8 cellular contexts compared by ENCODE assay signal in the genomic region with DNA sequence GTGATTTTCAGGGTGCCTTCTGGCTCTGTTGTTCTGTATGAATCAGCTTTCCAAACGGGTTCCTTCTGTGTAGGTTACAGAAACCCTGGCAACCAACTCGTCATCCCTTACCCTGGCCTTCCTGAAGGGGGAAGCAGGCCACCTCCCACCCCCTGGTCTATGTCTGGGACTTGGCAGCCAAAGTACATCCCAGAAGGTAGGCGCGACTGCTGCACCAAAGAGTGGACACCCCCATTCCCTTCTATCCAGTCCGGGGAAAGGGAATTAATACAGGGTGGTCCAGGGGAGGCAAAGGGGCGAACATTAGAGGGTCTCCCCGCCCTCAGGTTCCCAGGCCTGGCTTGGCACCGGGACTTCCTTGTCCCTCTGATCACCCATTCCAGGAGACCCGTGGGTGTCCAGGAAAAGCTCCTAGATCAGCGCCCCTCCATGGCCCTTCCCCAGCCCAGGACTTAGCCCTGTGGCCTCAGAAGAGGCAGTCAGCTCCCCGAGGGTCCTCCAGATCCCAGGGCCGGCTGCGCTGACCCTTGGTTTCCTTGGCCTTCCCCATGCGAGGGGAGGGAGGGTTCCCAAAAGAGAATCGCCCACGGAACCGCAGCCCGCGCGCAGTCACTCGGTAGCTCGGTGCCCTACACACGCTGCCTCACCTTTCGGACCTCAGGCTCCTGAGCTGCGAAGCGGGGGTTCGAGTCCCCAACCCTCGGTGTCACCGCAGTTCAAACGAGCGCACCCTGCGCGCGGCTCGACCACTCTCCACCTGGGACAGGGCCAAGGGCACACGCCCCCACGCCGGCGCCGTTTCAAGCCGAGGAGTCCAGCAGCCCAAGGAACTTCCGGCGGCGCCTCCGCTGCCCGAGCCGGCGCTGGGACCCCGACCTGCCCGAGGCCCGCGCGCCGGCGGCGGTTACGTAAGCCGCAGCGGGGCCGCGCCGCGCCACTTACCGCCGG. TPM values are rescaled to one million over a fixed set of nuclear protein-coding genes. Genes with fewer than 3 reads are reported as not detected.
DNase-seq lines count a peak whose midpoint lies in the region; ATAC-seq and TF ChIP-seq lines count a peak whose summit lies in the region.

A gene with protein sequence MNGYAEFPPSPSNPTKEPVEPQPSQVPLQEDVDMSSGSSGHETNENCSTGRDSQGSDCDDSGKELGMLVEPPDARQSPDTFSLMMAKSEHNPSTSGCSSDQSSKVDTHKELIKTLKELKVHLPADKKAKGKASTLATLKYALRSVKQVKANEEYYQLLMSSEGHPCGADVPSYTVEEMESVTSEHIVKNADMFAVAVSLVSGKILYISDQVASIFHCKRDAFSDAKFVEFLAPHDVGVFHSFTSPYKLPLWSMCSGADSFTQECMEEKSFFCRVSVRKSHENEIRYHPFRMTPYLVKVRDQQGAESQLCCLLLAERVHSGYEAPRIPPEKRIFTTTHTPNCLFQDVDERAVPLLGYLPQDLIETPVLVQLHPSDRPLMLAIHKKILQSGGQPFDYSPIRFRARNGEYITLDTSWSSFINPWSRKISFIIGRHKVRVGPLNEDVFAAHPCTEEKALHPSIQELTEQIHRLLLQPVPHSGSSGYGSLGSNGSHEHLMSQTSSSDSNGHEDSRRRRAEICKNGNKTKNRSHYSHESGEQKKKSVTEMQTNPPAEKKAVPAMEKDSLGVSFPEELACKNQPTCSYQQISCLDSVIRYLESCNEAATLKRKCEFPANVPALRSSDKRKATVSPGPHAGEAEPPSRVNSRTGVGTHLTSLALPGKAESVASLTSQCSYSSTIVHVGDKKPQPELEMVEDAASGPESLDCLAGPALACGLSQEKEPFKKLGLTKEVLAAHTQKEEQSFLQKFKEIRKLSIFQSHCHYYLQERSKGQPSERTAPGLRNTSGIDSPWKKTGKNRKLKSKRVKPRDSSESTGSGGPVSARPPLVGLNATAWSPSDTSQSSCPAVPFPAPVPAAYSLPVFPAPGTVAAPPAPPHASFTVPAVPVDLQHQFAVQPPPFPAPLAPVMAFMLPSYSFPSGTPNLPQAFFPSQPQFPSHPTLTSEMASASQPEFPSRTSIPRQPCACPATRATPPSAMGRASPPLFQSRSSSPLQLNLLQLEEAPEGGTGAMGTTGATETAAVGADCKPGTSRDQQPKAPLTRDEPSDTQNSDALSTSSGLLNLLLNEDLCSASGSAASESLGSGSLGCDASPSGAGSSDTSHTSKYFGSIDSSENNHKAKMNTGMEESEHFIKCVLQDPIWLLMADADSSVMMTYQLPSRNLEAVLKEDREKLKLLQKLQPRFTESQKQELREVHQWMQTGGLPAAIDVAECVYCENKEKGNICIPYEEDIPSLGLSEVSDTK (N-terminal part only) (minus strand): TSS at position 909 of the 948 bp plus-strand sequence. CDS start 10,674 bp downstream, outside the sequence.

- H3K27ac ChIP-seq in SJSA1 (peak within 1 kb of the TSS; percentile 84), psoas muscle (peak within 1 kb of the TSS; percentile 96)

- intact Hi-C loops in psoas muscle (cut with DNase I) = no loop called here

- no peaks in the 10 kb centered on the region; the same call in 1 of the 2 replicates for H3K27me3 ChIP-seq in SJSA1 (replicated peaks)
- H3K27me3 ChIP-seq in psoas muscle (ENCODE audit: insufficient read depth in 3 of 3, low read length in 2 of 3) = no peaks in the 10 kb centered on the region

- H3K36me3 ChIP-seq in SJSA1 (peaks cover 14% of the 10 kb centered on the region), psoas muscle (ENCODE audit: insufficient read depth in 1 of 2, low read depth in 1 of 2) (no peaks in the 10 kb centered on the region)

- DNase-seq in DMS 273 (lab: John Stamatoyannopoulos, UW; ENCODE audit: unreplicated experiment) = peak; percentile 90
- DNase-seq in SJSA1 (ENCODE audit: low read depth in 1 of 2, low spot score in 2 of 2) = peak; percentile 79 to 81
- DNase-seq in anterior cingulate cortex (lab: John Stamatoyannopoulos, UW) = peak in 44 of 58 donors; percentile 17 to 74 (median 44)
- peak; percentile 90 for DNase-seq in hepatic stellate cell (ENCODE audit: low spot score)
- DNase-seq in psoas muscle = peak; percentile 70 to 85
- DNase-seq in GM19240 (ENCODE audit: insufficient read length, low spot score) = no peak

- H3K4me3 ChIP-seq in SJSA1 (peak within 1 kb of the TSS; percentile 80), psoas muscle (peak within 1 kb of the TSS; percentile 95)

- 1 to 2% (median 1%) methylated on average over 44 to 65 of the region's 65 CpGs for WGBS in psoas muscle, 3 donors

- ATAC-seq in GM19372 (IDR thresholded peaks at IDR 0.05; ENCODE audit: low read depth, unreplicated experiment) (peak; percentile 34), HG03457 (IDR thresholded peaks at IDR 0.05; ENCODE audit: unreplicated experiment) (peak; percentile 16), psoas muscle (peak; percentile 48 to 61 (median 52))

- H3K9me3 ChIP-seq in SJSA1 (replicated peaks) = no peaks in the 10 kb centered on the region
- H3K9me3 ChIP-seq in psoas muscle = no peaks in the 10 kb centered on the region

- TF ChIP-seq CTCF in psoas muscle (IDR thresholded peaks at IDR 0.05) = no peak

- peaks cover 51% of the 10 kb centered on the region for H3K4me1 ChIP-seq in SJSA1 (replicated peaks)
- H3K4me1 ChIP-seq in psoas muscle = peaks cover 36% of the 10 kb centered on the region

RNA-seq across cellular contexts. Expression of the gene that starts here (rescaled TPM):
- total RNA-seq in SJSA1 (2014; rRNA removed; shearing (Covaris generic)) = 4.6 and 5.8 TPM in 2 replicates
- 10 to 100 TPM in 3 of 4 donors, 1 to 10 TPM in 1; 7.8 to 20.7 (median 13.1) TPM for total RNA-seq in psoas muscle
- 1 to 10 TPM; 1.9 to 2.5 (median 2.4) TPM for polyA plus RNA-seq in psoas muscle
